ENCODE assay signal across 3 cellular contexts in the genomic region with DNA sequence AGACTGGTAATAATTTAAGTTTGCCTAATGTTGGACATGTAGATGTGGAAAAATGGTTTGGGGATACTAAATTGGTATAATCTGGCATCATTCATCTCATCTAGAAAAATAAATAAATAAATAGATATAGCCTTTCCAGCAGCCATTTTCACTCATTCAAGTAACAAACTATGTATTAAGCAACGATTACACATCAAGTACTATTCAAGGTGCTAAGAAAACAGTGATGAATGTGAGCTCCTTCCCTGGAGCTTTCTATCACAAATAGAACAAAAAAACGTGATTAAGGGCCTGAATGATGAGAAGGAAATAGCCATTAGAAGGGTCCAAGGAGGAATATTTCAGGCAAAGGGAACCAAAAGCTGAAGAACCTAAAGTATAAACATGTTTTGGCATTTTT.
TF ChIP-seq lines count a peak whose summit lies in the region.

No MANE protein-coding gene starts in this region.

TF ChIP-seq in SK-N-SH, 30 proteins besides CTCF, POLR2A, EP300 and RAD21:
- no peak for TF ChIP-seq FOXM1 (IDR thresholded peaks at IDR 0.05; ENCODE audit: low read depth)
- TF ChIP-seq GABPA (IDR thresholded peaks at IDR 0.05; ENCODE audit: low read depth) = no peak
- TF ChIP-seq REST (IDR thresholded peaks at IDR 0.05; ENCODE audit: low read depth, low read length) = peak; percentile 56; the same call in 1 of the 2 replicates
- no peak for TF ChIP-seq NRF1 (IDR thresholded peaks at IDR 0.05; ENCODE audit: low read depth, low read length)

TF ChIP-seq in SK-N-SH treated with all-trans-retinoic acid at 6 μM for 48 hours, 23 proteins besides CTCF, POLR2A, EP300 and RAD21:
- no peak for TF ChIP-seq TCF4 (CRISPR knock-in tag; IDR thresholded peaks at IDR 0.05; ENCODE audit: borderline replicate concordance)
- TF ChIP-seq ZC3H10 (CRISPR knock-in tag; IDR thresholded peaks at IDR 0.05) = no peak
- TF ChIP-seq ZNF8 (CRISPR knock-in tag; IDR thresholded peaks at IDR 0.05) = no peak
- TF ChIP-seq ZFP3 (CRISPR knock-in tag; IDR thresholded peaks at IDR 0.05) = no peak
- no peak for TF ChIP-seq CSRNP3 (CRISPR knock-in tag; IDR thresholded peaks at IDR 0.05)
- TF ChIP-seq TSHZ2 (CRISPR knock-in tag; IDR thresholded peaks at IDR 0.05) = no peak
- TF ChIP-seq, protein P1, sequence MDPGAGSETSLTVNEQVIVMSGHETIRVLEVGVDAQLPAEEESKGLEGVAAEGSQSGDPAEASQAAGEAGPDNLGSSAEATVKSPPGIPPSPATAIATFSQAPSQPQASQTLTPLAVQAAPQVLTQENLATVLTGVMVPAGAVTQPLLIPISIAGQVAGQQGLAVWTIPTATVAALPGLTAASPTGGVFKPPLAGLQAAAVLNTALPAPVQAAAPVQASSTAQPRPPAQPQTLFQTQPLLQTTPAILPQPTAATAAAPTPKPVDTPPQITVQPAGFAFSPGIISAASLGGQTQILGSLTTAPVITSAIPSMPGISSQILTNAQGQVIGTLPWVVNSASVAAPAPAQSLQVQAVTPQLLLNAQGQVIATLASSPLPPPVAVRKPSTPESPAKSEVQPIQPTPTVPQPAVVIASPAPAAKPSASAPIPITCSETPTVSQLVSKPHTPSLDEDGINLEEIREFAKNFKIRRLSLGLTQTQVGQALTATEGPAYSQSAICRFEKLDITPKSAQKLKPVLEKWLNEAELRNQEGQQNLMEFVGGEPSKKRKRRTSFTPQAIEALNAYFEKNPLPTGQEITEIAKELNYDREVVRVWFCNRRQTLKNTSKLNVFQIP (CRISPR knock-in tag; IDR thresholded peaks at IDR 0.05; ENCODE audit: borderline replicate concordance, low read depth) = no peak
- no peak for TF ChIP-seq CREB5 (CRISPR knock-in tag; IDR thresholded peaks at IDR 0.05; ENCODE audit: low read depth)
- TF ChIP-seq ISL1 (CRISPR knock-in tag; IDR thresholded peaks at IDR 0.05) = no peak
- TF ChIP-seq ARNTL (CRISPR knock-in tag; IDR thresholded peaks at IDR 0.05; ENCODE audit: borderline replicate concordance, low read depth) = no peak
- TF ChIP-seq TOX (CRISPR knock-in tag; IDR thresholded peaks at IDR 0.05; ENCODE audit: borderline replicate concordance) = no peak
- no peak for TF ChIP-seq ZNF565 (CRISPR knock-in tag; conservative IDR thresholded peaks at IDR 0.05; ENCODE audit: low read depth)
- no peak for TF ChIP-seq OSR1 (CRISPR knock-in tag; IDR thresholded peaks at IDR 0.05)

TF ChIP-seq in IMR-90, 13 proteins besides CTCF, POLR2A, EP300 and RAD21:
- TF ChIP-seq SMC3 (IDR thresholded peaks at IDR 0.05; ENCODE audit: low read depth, low read length) = no peak
- TF ChIP-seq CEBPB (IDR thresholded peaks at IDR 0.05; ENCODE audit: low read depth, low read length) = 0 out of 2 replicates have a peak, but pooled peaks have one; percentile 1
- no peak for TF ChIP-seq MXI1 (IDR thresholded peaks at IDR 0.05; ENCODE audit: borderline replicate concordance, low read depth, low read length)
- TF ChIP-seq FOS (IDR thresholded peaks at IDR 0.05; ENCODE audit: low read depth, low read length) = no peak
- no peak for TF ChIP-seq RFX5 (IDR thresholded peaks at IDR 0.05; ENCODE audit: low read depth, low read length)
